1 cellular context compared by ENCODE assay signal in genomic region chr3:107740992-107741896, GRCh38.
TF ChIP-seq lines count a peak whose summit lies in the region.

No MANE protein-coding gene starts in this region.

TF ChIP-seq in GM23338, 12 proteins besides CTCF, POLR2A, EP300 and RAD21 (continued from another document):
- TF ChIP-seq ZNF462 (CRISPR knock-in tag; IDR thresholded peaks at IDR 0.05) (no peak), ZNF114 (CRISPR knock-in tag; IDR thresholded peaks at IDR 0.05) (no peak), ETS1 (IDR thresholded peaks at IDR 0.05) (no peak), CREB1 (CRISPR knock-in tag; IDR thresholded peaks at IDR 0.05; ENCODE audit: low read depth) (no peak), ZNF331 (CRISPR knock-in tag; IDR thresholded peaks at IDR 0.05; ENCODE audit: low read depth) (no peak)
